15 cellular contexts compared by ENCODE assay signal in genomic region chr1:80656628-80657019, GRCh38.
DNase-seq lines count a peak whose midpoint lies in the region; ATAC-seq and TF ChIP-seq lines count a peak whose summit lies in the region.
"Had no signal": no experiment of that assay in that cellular context is flagged by ENCODE, and none has a peak within 500 bp of the region (broad histone marks: within the 10 kb centered on the region; RNA-seq: fewer than 3 reads in every experiment).

No MANE protein-coding gene starts in this region.

- 28% methylated on average over 3 of the region's 3 CpGs for WGBS in SK-N-SH (ENCODE audit: low lambda C conversion rate)

- H3K4me3 Mint-ChIP-seq in stimulated activated memory B cell treated with anti-CD40 and anti-IgM and Interleukin-4, amounts not matched to agents 10 μg/mL and 1 μg/mL and 100 μg/mL, for 72 hours, result no peak overlapping the region
- H3K4me3 Mint-ChIP-seq: immature natural killer cell had no signal

- H3F3A ChIP-seq in SK-N-SH (replicated peaks; ENCODE audit: insufficient read depth), result no peaks in the 10 kb centered on the region

- no peak for ATAC-seq in SK-N-SH treated with all-trans-retinoic acid at 6 μM for 48 hours
- ATAC-seq in HG03565 (IDR thresholded peaks at IDR 0.05; ENCODE audit: unreplicated experiment), result peak; percentile 43
- ATAC-seq in stimulated activated memory B cell treated with anti-CD40 and anti-IgM and Interleukin-4, amounts not matched to agents 10 μg/mL and 1 μg/mL and 100 μg/mL, for 72 hours, result no peak
- no peak for ATAC-seq in HG03342 (IDR thresholded peaks at IDR 0.05; ENCODE audit: unreplicated experiment)

- H3K4me1 ChIP-seq in SK-N-SH (ENCODE audit: control insufficient read depth in 1 of 2, insufficient read depth in 2 of 2, low read depth in 1 of 2, low read length in 1 of 2), result no peaks in the 10 kb centered on the region
- H3K4me1 ChIP-seq: colonic mucosa had no signal

- H3K9ac ChIP-seq in SK-N-SH, result no peak overlapping the region

- H3K9me3 Mint-ChIP-seq in stimulated activated memory B cell treated with anti-CD40 and anti-IgM and Interleukin-4, amounts not matched to agents 10 μg/mL and 1 μg/mL and 100 μg/mL, for 72 hours, result peaks cover 8% of the 10 kb centered on the region

- DNase-seq in SK-N-SH, result no peak
- peak; percentile 29 for DNase-seq in brain microvascular endothelial cell
- DNase-seq in islet precursor cell, result no peak
- no peak for DNase-seq in dermis blood vessel endothelial cell
- DNase-seq: 8988T; activated CD4-positive, CD25-positive, alpha-beta regulatory T cell; activated T-cell treated with anti-CD3 and anti-CD28 coated beads for 4 hours; colonic mucosa; immature natural killer cell; stimulated activated CD4-positive, alpha-beta T cell treated with anti-CD3 and anti-CD28 coated beads, Interleukin-15, amount 100 ng/mL, for 24 hours had no signal

- H3K36me3 Mint-ChIP-seq in stimulated activated memory B cell treated with anti-CD40 and anti-IgM and Interleukin-4, amounts not matched to agents 10 μg/mL and 1 μg/mL and 100 μg/mL, for 72 hours, result peaks cover 6% of the 10 kb centered on the region

- no peak for TF ChIP-seq CTCF in SK-N-SH (IDR thresholded peaks at IDR 0.05)
- no peak for TF ChIP-seq CTCF in brain microvascular endothelial cell (IDR thresholded peaks at IDR 0.05; ENCODE audit: low read depth, low read length, missing control alignments)

- no peaks in the 10 kb centered on the region for H3K36me3 ChIP-seq in SK-N-SH (replicated peaks in 1 of 2; ENCODE audit: control insufficient read depth in 1 of 2, insufficient read depth in 2 of 2, low read length in 1 of 2)
- H3K36me3 ChIP-seq in brain microvascular endothelial cell (replicated peaks), result no peaks in the 10 kb centered on the region
- H3K36me3 ChIP-seq: colonic mucosa had no signal

- no peak overlapping the region for H3K27ac ChIP-seq in SK-N-SH (ENCODE audit: low read depth in 2 of 2, low read length in 1 of 2)
- no peak overlapping the region for H3K27ac ChIP-seq in brain microvascular endothelial cell
- H3K27ac ChIP-seq: colonic mucosa, SK-N-MC had no signal

- in situ Hi-C loops in brain microvascular endothelial cell (cut with HindIII; ENCODE audit: low pct_ligation_motif_present, low sequenced_read_pairs), result no loop called here

- no peak overlapping the region for H2AFZ ChIP-seq in SK-N-SH (ENCODE audit: low read depth)

- no peaks in the 10 kb centered on the region for H3K27me3 ChIP-seq in SK-N-SH (ENCODE audit: insufficient read depth)
- no peaks in the 10 kb centered on the region for H3K27me3 ChIP-seq in brain microvascular endothelial cell (replicated peaks)
- H3K27me3 ChIP-seq: colonic mucosa had no signal

- H3K4me2 ChIP-seq in SK-N-SH, result no peak overlapping the region

- no peaks in the 10 kb centered on the region for H3K27me3 Mint-ChIP-seq in stimulated activated memory B cell treated with anti-CD40 and anti-IgM and Interleukin-4, amounts not matched to agents 10 μg/mL and 1 μg/mL and 100 μg/mL, for 72 hours

- peaks cover 7% of the 10 kb centered on the region for H3K4me1 Mint-ChIP-seq in stimulated activated memory B cell treated with anti-CD40 and anti-IgM and Interleukin-4, amounts not matched to agents 10 μg/mL and 1 μg/mL and 100 μg/mL, for 72 hours
- H3K4me1 Mint-ChIP-seq: immature natural killer cell had no signal

- no peaks in the 10 kb centered on the region for H3K79me2 ChIP-seq in SK-N-SH (ENCODE audit: insufficient read depth)

- no peaks in the 10 kb centered on the region for H4K20me1 ChIP-seq in SK-N-SH (ENCODE audit: insufficient read depth)

- no peak for TF ChIP-seq RAD21 in SK-N-SH (IDR thresholded peaks at IDR 0.05; ENCODE audit: low read length)

- peak overlapping the region; percentile 18 for H3K27ac Mint-ChIP-seq in stimulated activated memory B cell treated with anti-CD40 and anti-IgM and Interleukin-4, amounts not matched to agents 10 μg/mL and 1 μg/mL and 100 μg/mL, for 72 hours
- H3K27ac Mint-ChIP-seq: immature natural killer cell had no signal

- no peaks in the 10 kb centered on the region for H3K9me2 ChIP-seq in SK-N-SH

- H3K4me3 ChIP-seq in SK-N-SH (ENCODE audit: low read depth in 2 of 2, low read length in 1 of 2) (no peak overlapping the region), brain microvascular endothelial cell (ENCODE audit: low read depth, low read length) (no peak overlapping the region)
- H3K4me3 ChIP-seq: colonic mucosa, SK-N-MC had no signal

- CTCF ChIA-PET in SK-N-SH (lab: Yijun Ruan, JAX), result interaction anchor here (1.0 to 1.7 kb wide), 2 partner anchors 14 to 396 kb away, joined by 3 to 4 read pairs; no protein-coding TSS in a partner anchor

- POLR2A ChIA-PET in SK-N-SH (lab: Yijun Ruan, JAX), result no interaction called here

- TF ChIP-seq EP300 in SK-N-SH (IDR thresholded peaks at IDR 0.05; ENCODE audit: borderline replicate concordance in 1 of 2, low read depth in 1 of 2, low read length in 1 of 2), result no peak

- H3K9me3 ChIP-seq in SK-N-SH, result no peaks in the 10 kb centered on the region
- H3K9me3 ChIP-seq: colonic mucosa had no signal

TF ChIP-seq in SK-N-SH, 30 proteins besides CTCF, POLR2A, EP300 and RAD21:
- TF ChIP-seq RFX5 (IDR thresholded peaks at IDR 0.05; ENCODE audit: low read length) (no peak), NFIC (IDR thresholded peaks at IDR 0.05; ENCODE audit: borderline replicate concordance) (no peak), CHD2 (IDR thresholded peaks at IDR 0.05; ENCODE audit: low read length, partially characterized antibody) (no peak), FOSL2 (IDR thresholded peaks at IDR 0.05; ENCODE audit: borderline replicate concordance, low read depth) (peak; percentile 40; the same call in 1 of the 2 replicates), TCF12 (IDR thresholded peaks at IDR 0.05) (no peak)

TF ChIP-seq in SK-N-SH treated with all-trans-retinoic acid at 6 μM for 48 hours, 23 proteins besides CTCF, POLR2A, EP300 and RAD21 (continues in another document):
- TF ChIP-seq TOX (CRISPR knock-in tag; IDR thresholded peaks at IDR 0.05; ENCODE audit: borderline replicate concordance), result no peak
- TF ChIP-seq ARNTL (CRISPR knock-in tag; IDR thresholded peaks at IDR 0.05; ENCODE audit: borderline replicate concordance, low read depth), result no peak
- TF ChIP-seq ZNF8 (CRISPR knock-in tag; IDR thresholded peaks at IDR 0.05), result no peak
- TF ChIP-seq ISL1 (CRISPR knock-in tag; IDR thresholded peaks at IDR 0.05), result no peak
- no peak for TF ChIP-seq TSHZ2 (CRISPR knock-in tag; IDR thresholded peaks at IDR 0.05)
- no peak for TF ChIP-seq GLIS3 (CRISPR knock-in tag; IDR thresholded peaks at IDR 0.05)
- TF ChIP-seq ZNF565 (CRISPR knock-in tag; conservative IDR thresholded peaks at IDR 0.05; ENCODE audit: low read depth), result no peak
- TF ChIP-seq CSDC2 (CRISPR knock-in tag; IDR thresholded peaks at IDR 0.05), result no peak
- no peak for TF ChIP-seq RARB (CRISPR knock-in tag; IDR thresholded peaks at IDR 0.05)
- no peak for TF ChIP-seq ZC3H10 (CRISPR knock-in tag; IDR thresholded peaks at IDR 0.05)
- TF ChIP-seq POU6F1 (CRISPR knock-in tag; IDR thresholded peaks at IDR 0.05; ENCODE audit: borderline replicate concordance, low read depth), result no peak
- no peak for TF ChIP-seq BACH2 (CRISPR knock-in tag; IDR thresholded peaks at IDR 0.05; ENCODE audit: borderline replicate concordance)
- no peak for TF ChIP-seq CREB5 (CRISPR knock-in tag; IDR thresholded peaks at IDR 0.05; ENCODE audit: low read depth)
- TF ChIP-seq ZFP3 (CRISPR knock-in tag; IDR thresholded peaks at IDR 0.05), result no peak
